ENCODE assay signal across 8 cellular contexts in genomic region chr6:45663181-45664180, GRCh38.
DNase-seq lines count a peak whose midpoint lies in the region; ATAC-seq lines count a peak whose summit lies in the region.

No MANE protein-coding gene starts in this region.

- ATAC-seq in GM21528 (IDR thresholded peaks at IDR 0.05; ENCODE audit: low FRiP score, unreplicated experiment) (no peak), GM21515 (IDR thresholded peaks at IDR 0.05; ENCODE audit: unreplicated experiment) (no peak)

- DNase-seq in NCI-H2227 (lab: John Stamatoyannopoulos, UW; ENCODE audit: unreplicated experiment) (peak; percentile 49), iPS DF 6.9 (ENCODE audit: low read depth, low spot score) (no peak), KG1 (lab: John Stamatoyannopoulos, UW) (no peak), glomerular visceral epithelial cell (ENCODE audit: extremely low spot score) (no peak)
- DNase-seq in activated naive CD4-positive, alpha-beta T cell treated with Interleukin-2 at 50 U/mL for 16 hours: peak; percentile 61
- DNase-seq in stimulated activated CD4-positive, alpha-beta T cell treated with anti-CD3 and anti-CD28 coated beads, Interleukin-12 subunit alpha, Interleukin-12 subunit beta, amount 100 ng/mL, for 4 hours: peak; percentile 52

- H3K9me3 ChIP-seq in iPS DF 6.9 (ENCODE audit: control insufficient read depth, insufficient read depth, low read length): no peaks in the 10 kb centered on the region

- no peak overlapping the region for H3K27ac ChIP-seq in iPS DF 6.9 (ENCODE audit: low read length)

- H3K4me1 ChIP-seq in iPS DF 6.9 (ENCODE audit: control insufficient read depth, insufficient read depth, low read length): peaks cover 4% of the 10 kb centered on the region; the same call in 1 of the 2 replicates

- H3K36me3 ChIP-seq in iPS DF 6.9 (ENCODE audit: control insufficient read depth, insufficient read depth, low read length): no peaks in the 10 kb centered on the region

- H3K4me3 ChIP-seq in iPS DF 6.9 (ENCODE audit: low read length): peak overlapping the region; percentile 25; the same call in 1 of the 2 replicates

- no CpG with 5 or more reads among the region's 91 CpGs for WGBS in iPS DF 6.9 (ENCODE audit: insufficient coverage, insufficient read length)

- H3K27me3 ChIP-seq in iPS DF 6.9 (ENCODE audit: control insufficient read depth, insufficient read depth, low read length): peaks cover 20% of the 10 kb centered on the region; the same call in 1 of the 2 replicates

Comparison
In these comparisons a context has a peak if more than half of its experiments do, and no peak if none do; other contexts are left out.
1. DNase-seq: peak in NCI-H2227 (single experiment), activated naive CD4-positive, alpha-beta T cell treated with Interleukin-2 at 50 U/mL for 16 hours (single experiment) and stimulated activated CD4-positive, alpha-beta T cell treated with anti-CD3 and anti-CD28 coated beads, Interleukin-12 subunit alpha, Interleukin-12 subunit beta, amount 100 ng/mL, for 4 hours (single experiment); none in iPS DF 6.9 (single experiment), KG1 (single experiment) and glomerular visceral epithelial cell (single experiment).